In genomic region chr17:81714412-81715106, GRCh38 we compare ENCODE assay signal across 15 cellular contexts. TPM values are rescaled to one million over a fixed set of nuclear protein-coding genes. Genes with fewer than 3 reads are reported as not detected.
DNase-seq lines count a peak whose midpoint lies in the region; ATAC-seq and TF ChIP-seq lines count a peak whose summit lies in the region.
"Had no signal": no experiment of that assay in that cellular context is flagged by ENCODE, and none has a peak within 500 bp of the region (broad histone marks: within the 10 kb centered on the region; RNA-seq: fewer than 3 reads in every experiment).

No MANE protein-coding gene starts in this region.

- H3K4me1 Mint-ChIP-seq in neural progenitor cell, result peaks cover 24% of the 10 kb centered on the region

- H3K27me3 ChIP-seq in DOHH2 (ENCODE audit: control insufficient read depth, low read length), result no peaks in the 10 kb centered on the region
- H3K27me3 ChIP-seq in adipocyte (replicated peaks; ENCODE audit: control insufficient read depth, insufficient read depth, low read length), result no peaks in the 10 kb centered on the region
- peaks cover 21% of the 10 kb centered on the region for H3K27me3 ChIP-seq in neural progenitor cell
- no peaks in the 10 kb centered on the region for H3K27me3 ChIP-seq in upper lobe of right lung
- no peaks in the 10 kb centered on the region for H3K27me3 ChIP-seq in gastroesophageal sphincter

- H3K4me3 Mint-ChIP-seq in neural progenitor cell, result peak overlapping the region; percentile 64

- H3K4me3 ChIP-seq in DOHH2 (ENCODE audit: low read length) (no peak overlapping the region), adipocyte (ENCODE audit: low read length) (peak overlapping the region; percentile 81), neural progenitor cell (no peak overlapping the region), upper lobe of right lung (no peak overlapping the region), gastroesophageal sphincter (no peak overlapping the region)

- H4K20me1 ChIP-seq in DOHH2 (ENCODE audit: control insufficient read depth, insufficient read depth, low read depth, low read length) (no peaks in the 10 kb centered on the region), neural progenitor cell (ENCODE audit: low read depth) (peaks cover 23% of the 10 kb centered on the region)

- H3K9ac ChIP-seq in adipocyte (ENCODE audit: low read length) (peak overlapping the region; percentile 79), neural progenitor cell (no peak overlapping the region)

- WGBS in gastroesophageal sphincter (ENCODE audit: low coverage in 1 of 2), 2 donors, result 95% methylated on average over 14 of the region's 39 CpGs; no CpG with 5 or more reads in 1 of the 2 donors

- peaks cover 4% of the 10 kb centered on the region for H3K27me3 Mint-ChIP-seq in neural progenitor cell (ENCODE audit: insufficient read depth, low read depth)

- H3K4me2 ChIP-seq in DOHH2 (ENCODE audit: low read length) (peak overlapping the region; percentile 68; the same call in 1 of the 2 replicates), neural progenitor cell (peak overlapping the region; percentile 100)

- H3F3A ChIP-seq in DOHH2 (ENCODE audit: control insufficient read depth, insufficient read depth) (peaks cover 10% of the 10 kb centered on the region), neural progenitor cell (ENCODE audit: low read depth) (peaks cover 28% of the 10 kb centered on the region)

- intact Hi-C loops in upper lobe of right lung (cut with DNase I), result no loop called here

- TF ChIP-seq POLR2A in gastroesophageal sphincter (IDR thresholded peaks at IDR 0.05), result no peak

- TF ChIP-seq CTCF in C4-2B (conservative IDR thresholded peaks at IDR 0.05), result no peak
- TF ChIP-seq CTCF in DOHH2 (IDR thresholded peaks at IDR 0.05; ENCODE audit: low read depth, low read length, poor library complexity, severe bottlenecking), result no peak
- no peak for TF ChIP-seq CTCF in neural progenitor cell (IDR thresholded peaks at IDR 0.05)
- no peak for TF ChIP-seq CTCF in upper lobe of right lung (IDR thresholded peaks at IDR 0.05)
- no peak for TF ChIP-seq CTCF in gastroesophageal sphincter (IDR thresholded peaks at IDR 0.05)

- no peak overlapping the region for H3K27ac Mint-ChIP-seq in neural progenitor cell
- H3K27ac Mint-ChIP-seq: type B pancreatic cell had no signal

- peak overlapping the region; percentile 98 for H3K27ac ChIP-seq in C4-2B
- H3K27ac ChIP-seq in DOHH2 (ENCODE audit: low read depth, low read length), result no peak overlapping the region
- no peak overlapping the region for H3K27ac ChIP-seq in neural progenitor cell
- H3K27ac ChIP-seq in upper lobe of right lung, result no peak overlapping the region
- no peak overlapping the region for H3K27ac ChIP-seq in gastroesophageal sphincter

- H2AFZ ChIP-seq in neural progenitor cell (replicated peaks), result no peak overlapping the region

- H3K36me3 ChIP-seq in DOHH2 (ENCODE audit: control insufficient read depth, low read length) (peaks cover 34% of the 10 kb centered on the region), adipocyte (ENCODE audit: control insufficient read depth, insufficient read depth, low read length, severe bottlenecking) (no peaks in the 10 kb centered on the region), neural progenitor cell (no peaks in the 10 kb centered on the region), upper lobe of right lung (no peaks in the 10 kb centered on the region), gastroesophageal sphincter (peaks cover 0 to 18% of the 10 kb centered on the region in 2 donors)

- H3K79me2 ChIP-seq in DOHH2 (ENCODE audit: control insufficient read depth, low read length) (peaks cover 35% of the 10 kb centered on the region), neural progenitor cell (ENCODE audit: low read depth) (peaks cover 12% of the 10 kb centered on the region)

- no peaks in the 10 kb centered on the region for H3K9me3 Mint-ChIP-seq in neural progenitor cell
- H3K9me3 Mint-ChIP-seq: type B pancreatic cell had no signal

- no peaks in the 10 kb centered on the region for H3K9me3 ChIP-seq in DOHH2 (ENCODE audit: control insufficient read depth, insufficient read depth, low read length)
- no peaks in the 10 kb centered on the region for H3K9me3 ChIP-seq in adipocyte (ENCODE audit: control insufficient read depth, low read length)
- H3K9me3 ChIP-seq in neural progenitor cell (ENCODE audit: low read depth), result no peaks in the 10 kb centered on the region
- no peaks in the 10 kb centered on the region for H3K9me3 ChIP-seq in upper lobe of right lung
- no peaks in the 10 kb centered on the region for H3K9me3 ChIP-seq in gastroesophageal sphincter

- H3K4me1 ChIP-seq in DOHH2 (ENCODE audit: control insufficient read depth, low read length) (peaks cover 34% of the 10 kb centered on the region), adipocyte (ENCODE audit: control insufficient read depth, insufficient read depth, low read length) (peaks cover 39% of the 10 kb centered on the region), neural progenitor cell (peaks cover 33% of the 10 kb centered on the region), upper lobe of right lung (peaks cover 25% of the 10 kb centered on the region), gastroesophageal sphincter (peaks cover 0 to 41% (median 28%) of the 10 kb centered on the region in 3 donors)

- no peaks in the 10 kb centered on the region for H3K9me2 ChIP-seq in DOHH2 (replicated peaks; ENCODE audit: control insufficient read depth, low read length)

- DNase-seq in adipocyte (ENCODE audit: low read depth) (no peak), neural progenitor cell (ENCODE audit: low spot score) (no peak), upper lobe of right lung (no peak)
- no peak for DNase-seq in stimulated activated CD4-positive, alpha-beta T cell treated with anti-CD3 and anti-CD28 coated beads, Interleukin-1b, Interleukin-23, amount 100 ng/mL, for 48 hours
- DNase-seq: activated gamma-delta T cell, DMS 273 treated with DMSO at 0.1 percent for 48 hours, H7, kidney glomerular epithelial cell, NCI-H1417 treated with DMSO at 0.1 percent for 48 hours, nucleus accumbens had no signal

- ATAC-seq in upper lobe of right lung (no peak), GM18502 (IDR thresholded peaks at IDR 0.05; ENCODE audit: poor library complexity, unreplicated experiment) (no peak), gastroesophageal sphincter (no peak)

- H3K36me3 Mint-ChIP-seq in neural progenitor cell, result peaks cover 2% of the 10 kb centered on the region
- H3K36me3 Mint-ChIP-seq: type B pancreatic cell had no signal

- no peak for TF ChIP-seq EP300 in gastroesophageal sphincter (IDR thresholded peaks at IDR 0.05)

RNA-seq across cellular contexts. Expression of gene SLC25A10, which starts 2.5 kb away (rescaled TPM):
- total RNA-seq in neural progenitor cell (ENCODE audit: low replicate concordance) (9.1 and 29.3 TPM in 2 replicates), upper lobe of right lung (6.3 TPM), gastroesophageal sphincter (1 to 10 TPM; 3.0 to 8.8 (median 5.0) TPM)

RNA-seq across cellular contexts. Expression of gene MRPL12, which starts 11.4 kb away (rescaled TPM):
- 13.2 and 30.9 TPM in 2 replicates for total RNA-seq in neural progenitor cell (ENCODE audit: low replicate concordance)
- total RNA-seq in upper lobe of right lung, result 40.3 TPM
- 10 to 100 TPM; 27.5 to 42.9 (median 29.3) TPM for total RNA-seq in gastroesophageal sphincter

RNA-seq across cellular contexts. Expression of gene HGS, which starts 30.7 kb away (rescaled TPM):
- total RNA-seq in neural progenitor cell (ENCODE audit: low replicate concordance) (46.2 and 79.3 TPM in 2 replicates), upper lobe of right lung (88.3 TPM), gastroesophageal sphincter (10 to 100 TPM; 51.5 to 90.5 (median 66.6) TPM)

RNA-seq across cellular contexts. Expression of gene ARL16, which starts 31.0 kb away (rescaled TPM):
- total RNA-seq in neural progenitor cell (ENCODE audit: low replicate concordance) (31.2 and 40.3 TPM in 2 replicates), upper lobe of right lung (19.5 TPM), gastroesophageal sphincter (10 to 100 TPM; 26.2 to 52.8 (median 30.2) TPM)

RNA-seq across cellular contexts. Expression of gene CCDC137, which starts 48.0 kb away (rescaled TPM):
- 22.4 and 27.8 TPM in 2 replicates for total RNA-seq in neural progenitor cell (ENCODE audit: low replicate concordance)
- 13.7 TPM for total RNA-seq in upper lobe of right lung
- total RNA-seq in gastroesophageal sphincter, result 10 to 100 TPM in 2 of 4 donors, 1 to 10 TPM in 2; 8.2 to 16.1 (median 11.4) TPM
